Comparison of ENCODE assay signal across 7 cellular contexts in genomic region chr17:1352530-1352929, GRCh38. TPM values are rescaled to one million over a fixed set of nuclear protein-coding genes. Genes with fewer than 3 reads are reported as not detected.
DNase-seq lines count a peak whose midpoint lies in the region; ATAC-seq and TF ChIP-seq lines count a peak whose summit lies in the region.
"Not testable (repeated sequence)": the region's sequence is repeated elsewhere in the genome, so short reads cannot be mapped to it uniquely, and the experiment has no call there.

No MANE protein-coding gene starts in this region.

- not testable (repeated sequence) for H3K4me1 Mint-ChIP-seq in GM23338; endothelial cell (ENCODE audit: unreplicated experiment); mesothelial cell of epicardium; progenitor cell of endocrine pancreas (ENCODE audit: low read depth)
- H3K4me1 Mint-ChIP-seq in T-helper 17 cell, result peaks cover 23% of the 10 kb centered on the region
- peaks cover 21% of the 10 kb centered on the region for H3K4me1 Mint-ChIP-seq in activated naive CD8-positive, alpha-beta T cell treated with anti-CD3 and anti-CD28 coated beads, Interleukin-2, amount 50 U/mL, for 24 hours

- not testable (repeated sequence) for H3K27ac Mint-ChIP-seq in GM23338
- H3K27ac Mint-ChIP-seq in T-helper 17 cell (peak overlapping the region; percentile 82), endothelial cell (ENCODE audit: unreplicated experiment) (peak overlapping the region; percentile 72), mesothelial cell of epicardium (peak overlapping the region; percentile 7), progenitor cell of endocrine pancreas (peak overlapping the region; percentile 21)
- peak overlapping the region; percentile 15 for H3K27ac Mint-ChIP-seq in activated naive CD8-positive, alpha-beta T cell treated with anti-CD3 and anti-CD28 coated beads, Interleukin-2, amount 50 U/mL, for 24 hours

- not testable (repeated sequence) for H3K9me2 ChIP-seq in GM23338 (ENCODE audit: insufficient read depth)

- H2AFZ ChIP-seq in GM23338, result not testable (repeated sequence)

- not testable (repeated sequence) for H3K27me3 ChIP-seq in GM23338 (ENCODE audit: insufficient read depth)

- H3K36me3 Mint-ChIP-seq in GM23338 (ENCODE audit: low read depth) (peaks cover 89% of the 10 kb centered on the region), endothelial cell (ENCODE audit: low read depth, unreplicated experiment) (peaks cover 39% of the 10 kb centered on the region), mesothelial cell of epicardium (peaks cover 43% of the 10 kb centered on the region), progenitor cell of endocrine pancreas (ENCODE audit: insufficient read depth) (peaks cover 41% of the 10 kb centered on the region)
- H3K36me3 Mint-ChIP-seq in T-helper 17 cell (ENCODE audit: low read depth), result not testable (repeated sequence)
- peaks cover 54% of the 10 kb centered on the region for H3K36me3 Mint-ChIP-seq in activated naive CD8-positive, alpha-beta T cell treated with anti-CD3 and anti-CD28 coated beads, Interleukin-2, amount 50 U/mL, for 24 hours (ENCODE audit: low read depth)

- H3K36me3 ChIP-seq in GM23338 (ENCODE audit: insufficient read depth), result peaks cover 49% of the 10 kb centered on the region

- not testable (repeated sequence) for H3K4me3 Mint-ChIP-seq in GM23338; activated naive CD8-positive, alpha-beta T cell treated with anti-CD3 and anti-CD28 coated beads, Interleukin-2, amount 50 U/mL, for 24 hours; mesothelial cell of epicardium; progenitor cell of endocrine pancreas (ENCODE audit: low read depth)
- peak overlapping the region; percentile 33 for H3K4me3 Mint-ChIP-seq in T-helper 17 cell
- H3K4me3 Mint-ChIP-seq in endothelial cell (ENCODE audit: unreplicated experiment), result peak overlapping the region; percentile 31

- not testable (repeated sequence) for H3K9me3 Mint-ChIP-seq in GM23338; activated naive CD8-positive, alpha-beta T cell treated with anti-CD3 and anti-CD28 coated beads, Interleukin-2, amount 50 U/mL, for 24 hours; endothelial cell (ENCODE audit: unreplicated experiment); mesothelial cell of epicardium; progenitor cell of endocrine pancreas (ENCODE audit: low read depth)

- peak overlapping the region; percentile 3; the same call in 1 of the 2 replicates for H3K27ac ChIP-seq in GM23338 (ENCODE audit: low read depth)

- DNase-seq in GM23338 (ENCODE audit: low spot score); T-helper 17 cell; activated naive CD8-positive, alpha-beta T cell treated with anti-CD3 and anti-CD28 coated beads, Interleukin-2, amount 50 U/mL, for 24 hours; endothelial cell (ENCODE audit: low spot score); mesothelial cell of epicardium (ENCODE audit: low spot score in 2 of 2, unreplicated experiment in 2 of 2); progenitor cell of endocrine pancreas (ENCODE audit: low spot score, unreplicated experiment): not testable (repeated sequence)
- peak; percentile 34 for DNase-seq in activated CD8-positive, alpha-beta memory T cell treated with anti-CD3 and anti-CD28 coated beads, Interleukin-2, amount 50 U/mL, for 48 hours

- not testable (repeated sequence) for H3K4me1 ChIP-seq in GM23338 (ENCODE audit: insufficient read depth)

- H3K27me3 Mint-ChIP-seq in GM23338 (ENCODE audit: insufficient read depth, low read depth, poor library complexity) (peaks cover 17% of the 10 kb centered on the region), endothelial cell (ENCODE audit: unreplicated experiment) (peaks cover 15% of the 10 kb centered on the region)
- not testable (repeated sequence) for H3K27me3 Mint-ChIP-seq in T-helper 17 cell; activated naive CD8-positive, alpha-beta T cell treated with anti-CD3 and anti-CD28 coated beads, Interleukin-2, amount 50 U/mL, for 24 hours; mesothelial cell of epicardium (ENCODE audit: low read depth); progenitor cell of endocrine pancreas

- not testable (repeated sequence) for TF ChIP-seq CTCF in GM23338 (conservative IDR thresholded peaks at IDR 0.05; ENCODE audit: low read depth in 2 of 2); endothelial cell (IDR thresholded peaks at IDR 0.05; ENCODE audit: unreplicated experiment); mesothelial cell of epicardium (IDR thresholded peaks at IDR 0.05; ENCODE audit: unreplicated experiment); progenitor cell of endocrine pancreas (IDR thresholded peaks at IDR 0.05; ENCODE audit: unreplicated experiment)

- peaks cover 63% of the 10 kb centered on the region for H4K20me1 ChIP-seq in GM23338 (replicated peaks; ENCODE audit: insufficient read depth)

- not testable (repeated sequence) for H3K9me3 ChIP-seq in T-helper 17 cell (ENCODE audit: control insufficient read depth, low read length, poor library complexity, severe bottlenecking)

- ATAC-seq in GM23338; T-helper 17 cell; activated naive CD8-positive, alpha-beta T cell treated with anti-CD3 and anti-CD28 coated beads, Interleukin-2, amount 50 U/mL, for 24 hours: not testable (repeated sequence)

- H3K4me2 ChIP-seq in GM23338, result not testable (repeated sequence)

- H3F3A ChIP-seq in GM23338 (replicated peaks; ENCODE audit: low read depth), result peaks cover 24% of the 10 kb centered on the region

- not testable (repeated sequence) for H3K4me3 ChIP-seq in GM23338

- H3K79me2 ChIP-seq in GM23338 (replicated peaks; ENCODE audit: insufficient read depth), result peaks cover 95% of the 10 kb centered on the region

RNA-seq across cellular contexts. Expression of gene YWHAE, which starts 47.5 kb away (rescaled TPM):
- 1,251 and 1,409 TPM in 2 replicates for total RNA-seq in GM23338 (2014; rRNA removed; shearing (Covaris generic))
- polyA plus RNA-seq in GM23338 (2016; fragmentation: Nextera tagmentation; extraction: Ambion mirVana), result 1,271 and 1,283 TPM in 2 replicates
- total RNA-seq in T-helper 17 cell, result 100 to 1,000 TPM; 142 to 146 TPM
- total RNA-seq in endothelial cell (ENCODE audit: unreplicated experiment), result 820 TPM
- 714 to 730 TPM (median 714 TPM) in 3 replicates for total RNA-seq in mesothelial cell of epicardium
- total RNA-seq in progenitor cell of endocrine pancreas, result 951 and 984 TPM in 2 replicates
